ENCODE assay signal across 9 cellular contexts in genomic region chr12:55705802-55706402, GRCh38. TPM values are rescaled to one million over a fixed set of nuclear protein-coding genes. Genes with fewer than 3 reads are reported as not detected.
A peak's percentile ranks its signal among the peaks of the same experiment; 100 is the strongest.
DNase-seq lines count a peak whose midpoint lies in the region; ATAC-seq, FAIRE-seq and TF ChIP-seq lines count a peak whose summit lies in the region.
"Had no signal": no experiment of that assay in that cellular context is flagged by ENCODE, and none has a peak within 500 bp of the region (broad histone marks: within the 10 kb centered on the region; RNA-seq: fewer than 3 reads in every experiment).

No MANE protein-coding gene starts in this region.

- peaks cover 3% of the 10 kb centered on the region for H3K36me3 Mint-ChIP-seq in astrocyte (ENCODE audit: low read depth, unreplicated experiment)
- no peaks in the 10 kb centered on the region for H3K36me3 Mint-ChIP-seq in immature natural killer cell

- no peaks in the 10 kb centered on the region for H3K9me3 ChIP-seq in astrocyte (ENCODE audit: insufficient read depth, low read depth, low read length)
- H3K9me3 ChIP-seq in upper lobe of left lung: no peaks in the 10 kb centered on the region

- peaks cover 34% of the 10 kb centered on the region for H3K79me2 ChIP-seq in astrocyte (ENCODE audit: insufficient read depth, low read length)

- H3K4me1 ChIP-seq in astrocyte (ENCODE audit: insufficient read depth, low read length) (peaks cover 10% of the 10 kb centered on the region), upper lobe of left lung (peaks cover 22 to 24% (median 23%) of the 10 kb centered on the region in 4 donors)

- H2AFZ ChIP-seq in astrocyte (ENCODE audit: low read depth, low read length): no peak overlapping the region

- TF ChIP-seq EP300 in upper lobe of left lung (IDR thresholded peaks at IDR 0.05): no peak

- peaks cover 4% of the 10 kb centered on the region for H4K20me1 ChIP-seq in astrocyte (ENCODE audit: insufficient read depth, low read length)

- H3K4me3 ChIP-seq in astrocyte (ENCODE audit: insufficient read depth, low read depth, low read length): no peak overlapping the region
- peak overlapping the region in 2 of 4 donors; percentile 1 to 84 for H3K4me3 ChIP-seq in upper lobe of left lung

- in situ Hi-C loops in GM13976 (cut with MboI; ENCODE audit: low sequenced_read_pairs, unreplicated experiment): no loop called here

- no peak overlapping the region for H3K9ac ChIP-seq in astrocyte (ENCODE audit: low read length)

- peak overlapping the region; percentile 90 for H3K4me2 ChIP-seq in astrocyte (ENCODE audit: low read length)

- ATAC-seq in left colon: peak; percentile 33
- no peak for ATAC-seq in upper lobe of left lung (ENCODE audit: low FRiP score in 2 of 2)

- H3K27ac Mint-ChIP-seq in astrocyte (ENCODE audit: unreplicated experiment): no peak overlapping the region
- H3K27ac Mint-ChIP-seq in immature natural killer cell: peak overlapping the region in 1 of 6 donors; percentile 24

- DNase-seq in GM13976 (ENCODE audit: low spot score) (peak; percentile 58), astrocyte (ENCODE audit: low read depth) (no peak), left colon (no peak), immature natural killer cell (no peak), HPDE6-E6E7 (ENCODE audit: extremely low spot score) (no peak), upper lobe of left lung (no peak), mucosa of gallbladder (ENCODE audit: low spot score) (no peak)
- DNase-seq: NCI-H1417 had no signal

- H3K27me3 Mint-ChIP-seq in astrocyte (ENCODE audit: low read depth, unreplicated experiment) (peaks cover 22% of the 10 kb centered on the region), immature natural killer cell (ENCODE audit: low read depth in 3 of 3) (peaks cover 11 to 32% (median 16%) of the 10 kb centered on the region in 3 donors)

- H3K27ac ChIP-seq in 22Rv1: no peak overlapping the region
- no peak overlapping the region for H3K27ac ChIP-seq in astrocyte (ENCODE audit: low read depth, low read length)
- H3K27ac ChIP-seq in upper lobe of left lung: peak overlapping the region in 1 of 4 donors; percentile 13

- no peaks in the 10 kb centered on the region for H3K36me3 ChIP-seq in astrocyte (ENCODE audit: insufficient read depth, low read length)
- H3K36me3 ChIP-seq in upper lobe of left lung: no peaks in the 10 kb centered on the region

- H3K4me1 Mint-ChIP-seq in astrocyte (ENCODE audit: low read depth, unreplicated experiment) (peaks cover 17% of the 10 kb centered on the region), immature natural killer cell (peaks cover 19 to 25% of the 10 kb centered on the region in 2 donors)

- no peak for TF ChIP-seq POLR2A in upper lobe of left lung (IDR thresholded peaks at IDR 0.05)

- WGBS in upper lobe of left lung, 2 donors: 46 to 54% methylated on average over 5 of the region's 5 CpGs

- H3K27me3 ChIP-seq in astrocyte (ENCODE audit: insufficient read depth, low read length) (peaks cover 3% of the 10 kb centered on the region), upper lobe of left lung (no peaks in the 10 kb centered on the region)

- H3K9me3 Mint-ChIP-seq in astrocyte (ENCODE audit: unreplicated experiment) (no peaks in the 10 kb centered on the region), immature natural killer cell (no peaks in the 10 kb centered on the region)

- no peak for FAIRE-seq in astrocyte (lab: Jason Lieb, UNC)

- TF ChIP-seq CTCF in 22Rv1 (IDR thresholded peaks at IDR 0.05) (peak; percentile 63), GM13976 (IDR thresholded peaks at IDR 0.05; ENCODE audit: borderline replicate concordance, control extremely low read depth, extremely low read depth, insufficient read depth, missing control alignments) (peak; percentile 23), astrocyte (IDR thresholded peaks at IDR 0.05; ENCODE audit: insufficient read depth, low read depth, low read length) (no peak), upper lobe of left lung (IDR thresholded peaks at IDR 0.05) (peak in 3 of 6 experiments; percentile 13 to 14 (median 13))

- intact Hi-C loops in left colon (cut with DNase I, micrococcal nuclease): no loop called here

- H3K4me3 Mint-ChIP-seq in astrocyte (ENCODE audit: unreplicated experiment) (peak overlapping the region; percentile 81), immature natural killer cell (peak overlapping the region in 1 of 5 donors; percentile 31)

RNA-seq across cellular contexts. Expression of gene ITGA7, which starts 1.8 kb away (rescaled TPM):
- total RNA-seq in astrocyte (20.4 and 26.5 TPM in 2 replicates), left colon (10 to 100 TPM; 10.2 to 56.5 TPM), upper lobe of left lung (10 to 100 TPM in 3 of 6 donors, 1 to 10 TPM in 3; 4.6 to 30.4 (median 9.0) TPM), mucosa of gallbladder (152 TPM)
- polyA plus RNA-seq in immature natural killer cell: under 1 TPM in 1 of 3 donors, not detected in 2; 0.31 TPM

RNA-seq across cellular contexts. Expression of gene BLOC1S1, which starts 9.9 kb away (rescaled TPM):
- total RNA-seq in astrocyte: 49.2 and 51.0 TPM in 2 replicates
- 100 to 1,000 TPM; 266 to 300 TPM for total RNA-seq in left colon
- 100 to 1,000 TPM; 108 to 198 (median 127) TPM for polyA plus RNA-seq in immature natural killer cell
- 100 to 1,000 TPM in 5 of 6 donors, 10 to 100 TPM in 1; 34.6 to 255 (median 139) TPM for total RNA-seq in upper lobe of left lung
- 158 TPM for total RNA-seq in mucosa of gallbladder

RNA-seq across cellular contexts. Expression of gene RDH5, which starts 14.3 kb away (rescaled TPM):
- total RNA-seq in astrocyte: 1.4 and 2.1 TPM in 2 replicates
- 10 to 100 TPM; 34.2 to 37.7 TPM for total RNA-seq in left colon
- polyA plus RNA-seq in immature natural killer cell: 1 to 10 TPM in 1 of 3 donors, not detected in 2; 2.8 TPM
- 10 to 100 TPM in 1 of 6 donors, 1 to 10 TPM in 5; 3.8 to 37.7 (median 5.6) TPM for total RNA-seq in upper lobe of left lung
- 43.0 TPM for total RNA-seq in mucosa of gallbladder

RNA-seq across cellular contexts. Expression of gene CD63, which starts 22.9 kb away (rescaled TPM):
- total RNA-seq in astrocyte: 965 and 1,014 TPM in 2 replicates
- total RNA-seq in left colon: 1,000 to 10,000 TPM; 1,137 to 1,252 TPM
- polyA plus RNA-seq in immature natural killer cell: 1,000 to 10,000 TPM; 1,258 to 1,754 (median 1,754) TPM
- total RNA-seq in upper lobe of left lung: 1,000 to 10,000 TPM in 3 of 6 donors, 100 to 1,000 TPM in 3; 399 to 1,448 (median 972) TPM
- total RNA-seq in mucosa of gallbladder: 1,148 TPM

RNA-seq across cellular contexts. Expression of gene GDF11, which starts 37.0 kb away (rescaled TPM):
- total RNA-seq in astrocyte (25.3 and 28.9 TPM in 2 replicates), left colon (1 to 10 TPM; 1.5 to 2.7 TPM), upper lobe of left lung (1 to 10 TPM; 1.0 to 6.8 (median 2.3) TPM), mucosa of gallbladder (11.5 TPM)
- 1 to 10 TPM in 1 of 3 donors, under 1 TPM in 2; 0.16 to 1.7 (median 0.64) TPM for polyA plus RNA-seq in immature natural killer cell
